Comparison of ENCODE assay signal across 17 cellular contexts in genomic region chr4:58603951-58604350, GRCh38.
A peak's percentile ranks its signal among the peaks of the same experiment; 100 is the strongest.
DNase-seq lines count a peak whose midpoint lies in the region; ATAC-seq and TF ChIP-seq lines count a peak whose summit lies in the region.
"Had no signal": no experiment of that assay in that cellular context is flagged by ENCODE, and none has a peak within 500 bp of the region (broad histone marks: within the 10 kb centered on the region; RNA-seq: fewer than 3 reads in every experiment).

No MANE protein-coding gene starts in this region.

- no peak overlapping the region for H2BK15ac ChIP-seq in H9 (ENCODE audit: low read depth, low read length)

- no peaks in the 10 kb centered on the region for H4K20me1 ChIP-seq in H9 (ENCODE audit: control insufficient read depth, insufficient read depth, insufficient read length)

- WGBS in H9 (ENCODE audit: extremely low coverage, insufficient read length, low lambda C conversion rate) = no CpG with 5 or more reads among the region's 4 CpGs
- WGBS in HUES64 = 92% methylated on average over 4 of the region's 4 CpGs
- WGBS in right cardiac atrium = 77% methylated on average over 4 of the region's 4 CpGs

- no peak overlapping the region for H3K56ac ChIP-seq in H9 (ENCODE audit: insufficient read length, low read depth, low read length)

- H3K4me2 ChIP-seq in H9 (ENCODE audit: insufficient read depth, insufficient read length, low read length) = no peak overlapping the region

- no peak overlapping the region for H3K4ac ChIP-seq in H9 (ENCODE audit: low read depth, low read length)

- no peak overlapping the region for H2BK5ac ChIP-seq in H9 (ENCODE audit: insufficient read length, low read length)

- H3K23me2 ChIP-seq in H9 (ENCODE audit: insufficient read length, low read depth, low read length, poor library complexity, severe bottlenecking) = no peaks in the 10 kb centered on the region

- no peaks in the 10 kb centered on the region for H3K79me2 ChIP-seq in H9 (ENCODE audit: insufficient read depth, low read length)

- H3K36me3 ChIP-seq in HUES64 (ENCODE audit: insufficient read depth, low read length) = no peaks in the 10 kb centered on the region

- H3K4me3 Mint-ChIP-seq in H9 (no peak overlapping the region), glutamatergic neuron (ENCODE audit: unreplicated experiment) (no peak overlapping the region)
- H3K4me3 Mint-ChIP-seq: CD4-positive, alpha-beta memory T cell had no signal

- H3K27me3 Mint-ChIP-seq in H9 (ENCODE audit: low read depth) (no peaks in the 10 kb centered on the region), glutamatergic neuron (ENCODE audit: unreplicated experiment) (no peaks in the 10 kb centered on the region)
- H3K27me3 Mint-ChIP-seq: CD4-positive, alpha-beta memory T cell had no signal

- H3K18ac ChIP-seq in H9 (ENCODE audit: insufficient read length, low read depth, low read length) = no peak overlapping the region

- peaks cover 34 to 52% of the 10 kb centered on the region in 2 experiments for H3K4me1 Mint-ChIP-seq in H9
- H3K4me1 Mint-ChIP-seq in glutamatergic neuron (ENCODE audit: low read depth, unreplicated experiment) = peaks cover 17% of the 10 kb centered on the region
- H3K4me1 Mint-ChIP-seq: CD4-positive, alpha-beta memory T cell had no signal

- H3K9ac ChIP-seq in H9 (ENCODE audit: extremely low read depth, insufficient read length, low read length) (no peak overlapping the region), HUES64 (ENCODE audit: low read depth, low read length) (no peak overlapping the region)

- no peak overlapping the region for H2BK20ac ChIP-seq in H9 (ENCODE audit: low read depth, low read length, poor library complexity, severe bottlenecking)

- DNase-seq in H9 (no peak), glutamatergic neuron (no peak), retina (peak; percentile 6), omental fat pad (ENCODE audit: low spot score) (no peak), right cardiac atrium (no peak)
- DNase-seq: C1 segment of cervical spinal cord; Calu3; CD4-positive, alpha-beta memory T cell; COR-L47; DMS53; DMS79 treated with DMSO at 0.1 percent for 48 hours; GF-D8; GOT3; H7 had no signal

- no peak overlapping the region for H3K14ac ChIP-seq in H9 (ENCODE audit: insufficient read depth, low read length)

- H4K91ac ChIP-seq in H9 (ENCODE audit: insufficient read length, low read depth, low read length) = no peak overlapping the region

- no peak overlapping the region for H2AFZ ChIP-seq in H9 (ENCODE audit: low read length)

- H3K4me1 ChIP-seq in H9 (ENCODE audit: insufficient read depth, low read length) = no peaks in the 10 kb centered on the region; the same call in 1 of the 2 replicates
- peaks cover 37% of the 10 kb centered on the region; the same call in 1 of the 2 replicates for H3K4me1 ChIP-seq in HUES64 (ENCODE audit: insufficient read depth, low read length)
- no peaks in the 10 kb centered on the region for H3K4me1 ChIP-seq in right cardiac atrium (ENCODE audit: control insufficient read depth, insufficient read depth, low read length)

- no peak overlapping the region for H2BK120ac ChIP-seq in H9 (ENCODE audit: low read depth, low read length, poor library complexity, severe bottlenecking)

- no peak overlapping the region for H3K23ac ChIP-seq in H9 (ENCODE audit: insufficient read length, low read depth, low read length)

- no peak overlapping the region for H4K8ac ChIP-seq in H9 (replicated peaks; ENCODE audit: insufficient read length, low read depth, low read length)

- no peak overlapping the region for H3T11ph ChIP-seq in H9 (ENCODE audit: low read length)

- no peak overlapping the region for H2BK12ac ChIP-seq in H9 (ENCODE audit: insufficient read length, low read depth, low read length)

- no peak overlapping the region for H4K5ac ChIP-seq in H9 (ENCODE audit: insufficient read length, low read depth, low read length)

- no peak for TF ChIP-seq CTCF in H9 (conservative IDR thresholded peaks at IDR 0.05)
- TF ChIP-seq CTCF in glutamatergic neuron (IDR thresholded peaks at IDR 0.05; ENCODE audit: partially characterized antibody, unreplicated experiment) = no peak
- no peak for TF ChIP-seq CTCF in omental fat pad (IDR thresholded peaks at IDR 0.05)

- H3K9me3 ChIP-seq in H9 (ENCODE audit: control insufficient read depth, low read depth, low read length) = no peaks in the 10 kb centered on the region
- no peaks in the 10 kb centered on the region for H3K9me3 ChIP-seq in HUES64 (ENCODE audit: insufficient read depth, low read depth, low read length)
- H3K9me3 ChIP-seq in right cardiac atrium (ENCODE audit: control insufficient read depth, low read length) = no peaks in the 10 kb centered on the region

- H3K27ac Mint-ChIP-seq in H9 (peak overlapping the region; percentile 7 to 99 (median 66); a peak in 6 of 7 replicates), glutamatergic neuron (ENCODE audit: unreplicated experiment) (peak overlapping the region; percentile 57)
- H3K27ac Mint-ChIP-seq: CD4-positive, alpha-beta memory T cell had no signal

- H3K27me3 ChIP-seq in H9 (ENCODE audit: insufficient read depth, low read length) (no peaks in the 10 kb centered on the region; the same call in 1 of the 2 replicates), HUES64 (ENCODE audit: insufficient read depth, low read length) (no peaks in the 10 kb centered on the region), right cardiac atrium (ENCODE audit: control insufficient read depth, insufficient read depth) (no peaks in the 10 kb centered on the region)

- intact Hi-C loops in right cardiac atrium (cut with DNase I) = no loop called here

- H3K4me3 ChIP-seq in HUES64 (ENCODE audit: low read length) (no peak overlapping the region), right cardiac atrium (ENCODE audit: low read length) (no peak overlapping the region)

- H2AK5ac ChIP-seq in H9 (ENCODE audit: insufficient read length, low read length) = no peak overlapping the region

- H3K9me3 Mint-ChIP-seq in H9 = peaks cover 12 to 30% of the 10 kb centered on the region in 2 experiments; a peak in 4 of 5 replicates
- peaks cover 2% of the 10 kb centered on the region for H3K9me3 Mint-ChIP-seq in glutamatergic neuron (ENCODE audit: unreplicated experiment)

- ATAC-seq in GM21737 (IDR thresholded peaks at IDR 0.05; ENCODE audit: unreplicated experiment) (no peak), omental fat pad (ENCODE audit: low FRiP score) (no peak), right cardiac atrium (no peak)
- ATAC-seq: HCT116 had no signal

- H3K79me1 ChIP-seq in H9 (ENCODE audit: insufficient read depth, low read depth, low read length, poor library complexity, severe bottlenecking) = no peaks in the 10 kb centered on the region

- no peak overlapping the region for H3K27ac ChIP-seq in H9 (ENCODE audit: insufficient read length, low read depth, low read length)
- H3K27ac ChIP-seq in HUES64 (ENCODE audit: low read depth, low read length) = peak overlapping the region; percentile 9; the same call in 1 of the 2 replicates
- no peak overlapping the region for H3K27ac ChIP-seq in right cardiac atrium (ENCODE audit: low read length)

- H3K36me3 Mint-ChIP-seq in H9 (ENCODE audit: insufficient read depth in 1 of 3, low read depth in 3 of 3) (peaks cover 0 to 28% (median 26%) of the 10 kb centered on the region in 3 experiments; a peak in 6 of 7 replicates), glutamatergic neuron (ENCODE audit: unreplicated experiment) (no peaks in the 10 kb centered on the region)
- H3K36me3 Mint-ChIP-seq: CD4-positive, alpha-beta memory T cell had no signal
